25 cellular contexts compared by ENCODE assay signal in the genomic region with DNA sequence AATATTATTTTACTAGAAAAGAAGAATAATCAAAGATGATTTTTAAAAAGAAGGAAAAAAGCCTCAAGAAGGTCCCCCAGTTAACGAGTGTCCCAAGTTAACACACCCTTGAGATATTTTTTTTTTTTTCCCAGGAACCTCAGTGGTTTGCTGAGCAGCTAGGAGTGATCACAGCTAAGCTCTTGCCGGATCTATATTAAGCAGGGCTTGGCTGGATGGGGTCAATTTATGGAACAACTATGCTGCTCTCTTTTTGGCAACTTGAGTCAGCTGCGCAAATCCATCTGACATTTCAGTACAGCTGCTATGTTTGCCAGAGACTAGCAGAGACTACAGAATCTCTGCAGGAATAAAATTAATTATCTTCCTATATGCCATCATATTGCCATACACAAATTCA. TPM values are rescaled to one million over a fixed set of nuclear protein-coding genes. Genes with fewer than 3 reads are reported as not detected.
DNase-seq lines count a peak whose midpoint lies in the region; ATAC-seq and TF ChIP-seq lines count a peak whose summit lies in the region.
"Had no signal": no experiment of that assay in that cellular context is flagged by ENCODE, and none has a peak within 500 bp of the region (broad histone marks: within the 10 kb centered on the region; RNA-seq: fewer than 3 reads in every experiment).

A gene (minus strand): TSS at position 198 of the 400 bp plus-strand sequence. CDS start 209 bp downstream, outside the sequence.

- H3F3A ChIP-seq in SK-N-SH (replicated peaks; ENCODE audit: insufficient read depth) (no peaks in the 10 kb centered on the region), neural progenitor cell (ENCODE audit: low read depth) (no peaks in the 10 kb centered on the region)

- no peak for ATAC-seq in SK-N-SH treated with all-trans-retinoic acid at 6 μM for 48 hours
- ATAC-seq in GM21528 (IDR thresholded peaks at IDR 0.05; ENCODE audit: low FRiP score, unreplicated experiment): no peak
- no peak for ATAC-seq in activated CD4-positive, alpha-beta T cell treated with anti-CD3 and anti-CD28 coated beads for 36 hours
- ATAC-seq: T-helper 17 cell had no signal

- H3K9me3 Mint-ChIP-seq in neural progenitor cell: no peaks in the 10 kb centered on the region
- H3K9me3 Mint-ChIP-seq in activated CD4-positive, alpha-beta T cell treated with anti-CD3 and anti-CD28 coated beads for 36 hours (ENCODE audit: low read depth): no peaks in the 10 kb centered on the region
- H3K9me3 Mint-ChIP-seq: H9 had no signal

- H3K36me3 Mint-ChIP-seq in neural progenitor cell: no peaks in the 10 kb centered on the region
- H3K36me3 Mint-ChIP-seq in activated CD4-positive, alpha-beta T cell treated with anti-CD3 and anti-CD28 coated beads for 36 hours (ENCODE audit: low read depth): no peaks in the 10 kb centered on the region

- H3K4me1 ChIP-seq in SK-N-SH (ENCODE audit: control insufficient read depth in 1 of 2, insufficient read depth in 2 of 2, low read depth in 1 of 2, low read length in 1 of 2): no peaks in the 10 kb centered on the region
- no peaks in the 10 kb centered on the region for H3K4me1 ChIP-seq in neural progenitor cell
- peaks cover 10% of the 10 kb centered on the region for H3K4me1 ChIP-seq in vagina
- H3K4me1 ChIP-seq: BE2C had no signal

- TF ChIP-seq POLR2A in vagina (IDR thresholded peaks at IDR 0.05): no peak

- H3K4me1 Mint-ChIP-seq in neural progenitor cell: peaks cover 7% of the 10 kb centered on the region
- H3K4me1 Mint-ChIP-seq in activated CD4-positive, alpha-beta T cell treated with anti-CD3 and anti-CD28 coated beads for 36 hours: peaks cover 3% of the 10 kb centered on the region

- DNase-seq in SK-N-SH (no peak), cardiac septum (ENCODE audit: low spot score) (no peak), neural progenitor cell (ENCODE audit: low spot score) (no peak), vagina (ENCODE audit: extremely low spot score in 2 of 2) (no peak), islet precursor cell (no peak)
- no peak for DNase-seq in activated CD4-positive, alpha-beta T cell treated with anti-CD3 and anti-CD28 coated beads for 36 hours
- DNase-seq: activated naive CD4-positive, alpha-beta T cell treated with Interleukin-2 at 50 U/mL for 16 hours; BE2C; caudate nucleus; effector CD4-positive, alpha-beta T cell; esophagus squamous epithelium; H9; NCI-H1436 treated with DMSO at 0.1 percent for 48 hours; NCI-H2171; OCI-M1; SIG-M5; stimulated activated naive CD4-positive, alpha-beta T cell; T-helper 17 cell; transverse colon had no signal

- H3K79me2 ChIP-seq in SK-N-SH (ENCODE audit: insufficient read depth) (no peaks in the 10 kb centered on the region), neural progenitor cell (ENCODE audit: low read depth) (no peaks in the 10 kb centered on the region)

- no peaks in the 10 kb centered on the region for H3K36me3 ChIP-seq in SK-N-SH (replicated peaks in 1 of 2; ENCODE audit: control insufficient read depth in 1 of 2, insufficient read depth in 2 of 2, low read length in 1 of 2)
- H3K36me3 ChIP-seq in neural progenitor cell: no peaks in the 10 kb centered on the region
- H3K36me3 ChIP-seq in vagina: no peaks in the 10 kb centered on the region
- H3K36me3 ChIP-seq: BE2C, esophagus squamous epithelium, transverse colon had no signal

- TF ChIP-seq RAD21 in SK-N-SH (IDR thresholded peaks at IDR 0.05; ENCODE audit: low read length): no peak

- H4K20me1 ChIP-seq in SK-N-SH (ENCODE audit: insufficient read depth) (no peaks in the 10 kb centered on the region), neural progenitor cell (ENCODE audit: low read depth) (no peaks in the 10 kb centered on the region)

- intact Hi-C loops in cardiac septum (cut with DNase I) (no loop called here), vagina (cut with DNase I) (no loop called here)
- intact Hi-C loops in activated CD4-positive, alpha-beta T cell treated with anti-CD3 and anti-CD28 coated beads for 36 hours (cut with DNase I, micrococcal nuclease): loop anchor here (5.0 to 10.0 kb wide), 2 partner anchors 552 to 825 kb away; no protein-coding TSS in a partner anchor

- TF ChIP-seq CTCF in SK-N-SH (IDR thresholded peaks at IDR 0.05) (no peak), neural progenitor cell (IDR thresholded peaks at IDR 0.05) (no peak), vagina (IDR thresholded peaks at IDR 0.05) (no peak)

- no peak within 1 kb of the TSS for H3K4me3 Mint-ChIP-seq in neural progenitor cell
- no peak within 1 kb of the TSS for H3K4me3 Mint-ChIP-seq in activated CD4-positive, alpha-beta T cell treated with anti-CD3 and anti-CD28 coated beads for 36 hours
- H3K4me3 Mint-ChIP-seq: H9, T-helper 17 cell had no signal

- no peaks in the 10 kb centered on the region for H3K9me2 ChIP-seq in SK-N-SH

- WGBS in SK-N-SH (ENCODE audit: low lambda C conversion rate): 89% methylated on average over 3 of the region's 3 CpGs

- POLR2A ChIA-PET in SK-N-SH (lab: Yijun Ruan, JAX): no interaction called here
- POLR2A ChIA-PET in activated CD4-positive, alpha-beta T cell treated with anti-CD3 and anti-CD28 coated beads for 36 hours (lab: Charles Lee): no interaction called here

- TF ChIP-seq EP300 in SK-N-SH (IDR thresholded peaks at IDR 0.05; ENCODE audit: borderline replicate concordance in 1 of 2, low read depth in 1 of 2, low read length in 1 of 2): no peak

- no peaks in the 10 kb centered on the region for H3K27me3 ChIP-seq in SK-N-SH (ENCODE audit: insufficient read depth)
- H3K27me3 ChIP-seq in neural progenitor cell: no peaks in the 10 kb centered on the region
- H3K27me3 ChIP-seq in vagina: no peaks in the 10 kb centered on the region
- H3K27me3 ChIP-seq: BE2C, esophagus squamous epithelium, transverse colon had no signal

- H3K9ac ChIP-seq in SK-N-SH (no peak within 1 kb of the TSS), neural progenitor cell (no peak within 1 kb of the TSS)

- H2AFZ ChIP-seq in SK-N-SH (ENCODE audit: low read depth) (peak within 1 kb of the TSS; percentile 14; the same call in 1 of the 2 replicates), neural progenitor cell (replicated peaks) (peak within 1 kb of the TSS; percentile 11)

- no peaks in the 10 kb centered on the region for H3K9me3 ChIP-seq in SK-N-SH
- no peaks in the 10 kb centered on the region for H3K9me3 ChIP-seq in neural progenitor cell (ENCODE audit: low read depth)
- H3K9me3 ChIP-seq in vagina: no peaks in the 10 kb centered on the region
- H3K9me3 ChIP-seq: BE2C, esophagus squamous epithelium, transverse colon had no signal

- CTCF ChIA-PET in SK-N-SH (lab: Yijun Ruan, JAX): interaction anchor here (1.1 to 6.7 kb wide), 5 partner anchors 9 to 301 kb away, joined by 3 to 58 read pairs (median 6); no protein-coding TSS in a partner anchor
- CTCF ChIA-PET in activated CD4-positive, alpha-beta T cell treated with anti-CD3 and anti-CD28 coated beads for 36 hours (lab: Charles Lee): interaction anchor here (1.1 to 4.6 kb wide), 4 partner anchors 9 to 305 kb away, joined by 3 to 55 read pairs (median 3); no protein-coding TSS in a partner anchor

- no peak within 1 kb of the TSS for H3K27ac Mint-ChIP-seq in neural progenitor cell
- H3K27ac Mint-ChIP-seq in activated CD4-positive, alpha-beta T cell treated with anti-CD3 and anti-CD28 coated beads for 36 hours: no peak within 1 kb of the TSS
- H3K27ac Mint-ChIP-seq: H9, T-helper 17 cell had no signal

- H3K4me2 ChIP-seq in SK-N-SH (no peak within 1 kb of the TSS), neural progenitor cell (no peak within 1 kb of the TSS)

- no peak within 1 kb of the TSS for H3K27ac ChIP-seq in SK-N-SH (ENCODE audit: low read depth in 2 of 2, low read length in 1 of 2)
- H3K27ac ChIP-seq in neural progenitor cell: no peak within 1 kb of the TSS
- peak within 1 kb of the TSS; percentile 32 for H3K27ac ChIP-seq in vagina
- H3K27ac ChIP-seq: 22Rv1, transverse colon had no signal

- H3K4me3 ChIP-seq in SK-N-SH (ENCODE audit: low read depth in 2 of 2, low read length in 1 of 2) (no peak within 1 kb of the TSS), neural progenitor cell (no peak within 1 kb of the TSS), vagina (no peak within 1 kb of the TSS)
- H3K4me3 ChIP-seq: esophagus squamous epithelium, transverse colon had no signal

- H3K27me3 Mint-ChIP-seq in neural progenitor cell (ENCODE audit: insufficient read depth, low read depth): no peaks in the 10 kb centered on the region
- no peaks in the 10 kb centered on the region for H3K27me3 Mint-ChIP-seq in activated CD4-positive, alpha-beta T cell treated with anti-CD3 and anti-CD28 coated beads for 36 hours

TF ChIP-seq in SK-N-SH, 30 proteins besides CTCF, POLR2A, EP300 and RAD21 (continues in another document):
- no peak for TF ChIP-seq CHD2 (IDR thresholded peaks at IDR 0.05; ENCODE audit: low read length, partially characterized antibody)
- TF ChIP-seq SIN3A (IDR thresholded peaks at IDR 0.05; ENCODE audit: borderline replicate concordance, low read depth, low read length): no peak
- no peak for TF ChIP-seq FOSL2 (IDR thresholded peaks at IDR 0.05; ENCODE audit: borderline replicate concordance, low read depth)
- TF ChIP-seq, protein P1, sequence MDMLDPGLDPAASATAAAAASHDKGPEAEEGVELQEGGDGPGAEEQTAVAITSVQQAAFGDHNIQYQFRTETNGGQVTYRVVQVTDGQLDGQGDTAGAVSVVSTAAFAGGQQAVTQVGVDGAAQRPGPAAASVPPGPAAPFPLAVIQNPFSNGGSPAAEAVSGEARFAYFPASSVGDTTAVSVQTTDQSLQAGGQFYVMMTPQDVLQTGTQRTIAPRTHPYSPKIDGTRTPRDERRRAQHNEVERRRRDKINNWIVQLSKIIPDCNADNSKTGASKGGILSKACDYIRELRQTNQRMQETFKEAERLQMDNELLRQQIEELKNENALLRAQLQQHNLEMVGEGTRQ (IDR thresholded peaks at IDR 0.05; ENCODE audit: borderline replicate concordance, low read depth, low read length): no peak

TF ChIP-seq in SK-N-SH treated with all-trans-retinoic acid at 6 μM for 48 hours, 23 proteins besides CTCF, POLR2A, EP300 and RAD21 (continues in another document):
- no peak for TF ChIP-seq ISL1 (CRISPR knock-in tag; IDR thresholded peaks at IDR 0.05)

RNA-seq across cellular contexts. Expression of the gene that starts here (rescaled TPM):
- polyA plus RNA-seq in SK-N-SH (2012; rRNA removed): not detected in 2 replicates
- not detected in 2 replicates for polyA plus RNA-seq in SK-N-SH (2012; cell fraction: cytosol; rRNA removed)
- not detected in 2 replicates for polyA plus RNA-seq in SK-N-SH (2012; cell fraction: nucleus; rRNA removed)
- total RNA-seq in cardiac septum (117 TPM), neural progenitor cell (ENCODE audit: low replicate concordance) (not detected in 2 replicates), vagina (not detected)
- total RNA-seq in activated CD4-positive, alpha-beta T cell treated with anti-CD3 and anti-CD28 coated beads for 36 hours: not detected
- total RNA-seq: H9, lower leg skin, MCF 10A, pulmonary artery endothelial cell, T-helper 17 cell had no signal

Comparison
In these comparisons a context has a peak if more than half of its experiments do, and no peak if none do; other contexts are left out.
1. RNA of the gene that starts here (total RNA-seq): 117 TPM in cardiac septum (single experiment); not detected in activated CD4-positive, alpha-beta T cell treated with anti-CD3 and anti-CD28 coated beads for 36 hours, not detected in neural progenitor cell and not detected in vagina (single experiment); every median in the first group is over 100 times any median in the second.
2. intact Hi-C loops: an anchor here in activated CD4-positive, alpha-beta T cell treated with anti-CD3 and anti-CD28 coated beads for 36 hours (5.0 to 10.0 kb wide); none called in cardiac septum and vagina.